ENCODE assay signal across 12 cellular contexts in genomic region chr4:122814426-122814825, GRCh38. TPM values are rescaled to one million over a fixed set of nuclear protein-coding genes. Genes with fewer than 3 reads are reported as not detected.
DNase-seq lines count a peak whose midpoint lies in the region; ATAC-seq, FAIRE-seq and TF ChIP-seq lines count a peak whose summit lies in the region.
"Had no signal": no experiment of that assay in that cellular context is flagged by ENCODE, and none has a peak within 500 bp of the region (broad histone marks: within the 10 kb centered on the region; RNA-seq: fewer than 3 reads in every experiment).

No MANE protein-coding gene starts in this region.

- DNase-seq in GM12891 (ENCODE audit: insufficient read length, low spot score) (no peak), spleen (no peak), cerebellum (ENCODE audit: low spot score) (no peak), omental fat pad (ENCODE audit: low spot score) (no peak), NCI-H1092 treated with DMSO at 0.1 percent for 48 hours (lab: John Stamatoyannopoulos, UW) (no peak)
- DNase-seq: MG63; NK-92 treated with Interleukin-12 subunit alpha and Interleukin-12 subunit beta, amount 100 ng/mL, for 24 hours had no signal

- no peaks in the 10 kb centered on the region for H3K9me3 ChIP-seq in spleen
- H3K9me3 ChIP-seq: HAP-1, MG63, prostate gland had no signal

- 73 to 86% (median 77%) methylated on average over 2 of the region's 2 CpGs for WGBS in spleen, 5 donors

- H3K27ac ChIP-seq in spleen: no peak overlapping the region
- H3K27ac ChIP-seq: prostate gland had no signal

- H3K4me1 ChIP-seq in spleen: no peaks in the 10 kb centered on the region
- H3K4me1 ChIP-seq: prostate gland had no signal

- no peaks in the 10 kb centered on the region for H3K36me3 ChIP-seq in spleen
- H3K36me3 ChIP-seq: HAP-1, MG63, prostate gland had no signal

- intact Hi-C loops in spleen (cut with DNase I; ENCODE audit: low total_unique reads): no loop called here

- peaks cover 0 to 39% (median 0%) of the 10 kb centered on the region in 7 donors for H3K27me3 ChIP-seq in spleen (replicated peaks in 1 of 7)
- H3K27me3 ChIP-seq: MG63 had no signal

- TF ChIP-seq POLR2A in GM12891 (IDR thresholded peaks at IDR 0.05; ENCODE audit: low read depth, low read length): no peak
- no peak for TF ChIP-seq POLR2A in spleen (IDR thresholded peaks at IDR 0.05)

- FAIRE-seq in GM12891 (lab: Jason Lieb, UNC): peak; percentile 71

- peak; percentile 72 for ATAC-seq in GM19043 (IDR thresholded peaks at IDR 0.05; ENCODE audit: low read depth, unreplicated experiment)
- ATAC-seq in HG02642 (IDR thresholded peaks at IDR 0.05; ENCODE audit: poor library complexity, unreplicated experiment): peak; percentile 97
- ATAC-seq in HG03432 (IDR thresholded peaks at IDR 0.05; ENCODE audit: unreplicated experiment): peak; percentile 100
- no peak for ATAC-seq in omental fat pad (ENCODE audit: low FRiP score)

- H3K4me3 ChIP-seq in spleen: no peak overlapping the region
- H3K4me3 ChIP-seq: HAP-1, MG63, prostate gland had no signal

- TF ChIP-seq CTCF in spleen (IDR thresholded peaks at IDR 0.05 in 8 of 11, conservative IDR thresholded peaks at IDR 0.05 in 3 of 11): no peak
- no peak for TF ChIP-seq CTCF in omental fat pad (IDR thresholded peaks at IDR 0.05)

TF ChIP-seq in GM12891, 5 proteins besides CTCF, POLR2A, EP300 and RAD21:
- TF ChIP-seq TAF1 (IDR thresholded peaks at IDR 0.05; ENCODE audit: low read depth, low read length) (no peak), PAX5 (IDR thresholded peaks at IDR 0.05; ENCODE audit: insufficient read depth, low read length, severe bottlenecking) (no peak), POU2F2 (IDR thresholded peaks at IDR 0.05; ENCODE audit: low read depth, low read length) (peak; percentile 78; the same call in 1 of the 2 replicates), SPI1 (IDR thresholded peaks at IDR 0.05; ENCODE audit: low read depth, low read length) (peak; percentile 21; the same call in 1 of the 2 replicates), POLR2AphosphoS5 (IDR thresholded peaks at IDR 0.05; ENCODE audit: low read depth, low read length) (no peak)

RNA-seq across cellular contexts. Expression of gene FGF2, which starts 12.2 kb away (rescaled TPM):
- polyA plus RNA-seq in GM12891 (2012; ENCODE audit: low read depth, missing spikeins): 0.65 TPM
- total RNA-seq in spleen (1 to 10 TPM; 1.1 to 3.1 (median 2.6) TPM), cerebellum (12.1 TPM), omental fat pad (10 to 100 TPM; 22.0 to 50.9 (median 27.7) TPM)
- polyA plus RNA-seq in spleen: under 1 TPM; 0.48 to 0.96 (median 0.86) TPM
